Comparison of ENCODE assay signal across 10 cellular contexts in genomic region chr3:98817546-98817945, GRCh38. TPM values are rescaled to one million over a fixed set of nuclear protein-coding genes. Genes with fewer than 3 reads are reported as not detected.
DNase-seq lines count a peak whose midpoint lies in the region; ATAC-seq and TF ChIP-seq lines count a peak whose summit lies in the region.
"Had no signal": no experiment of that assay in that cellular context is flagged by ENCODE, and none has a peak within 500 bp of the region (broad histone marks: within the 10 kb centered on the region; RNA-seq: fewer than 3 reads in every experiment).

No MANE protein-coding gene starts in this region.

- in situ Hi-C loops in KBM-7 (cut with MboI; ENCODE audit: low pct_unique_long_range_greater_than_20kb, low sequenced_read_pairs) = loop anchor here (25.0 kb wide), 3 partner anchors 170 to 480 kb away; no protein-coding TSS in a partner anchor

- H4K20me1 ChIP-seq in PC-9 (ENCODE audit: insufficient read depth) = no peaks in the 10 kb centered on the region

- no peak overlapping the region for H2AFZ ChIP-seq in PC-9

- peaks cover 47% of the 10 kb centered on the region for H3F3A ChIP-seq in PC-9 (ENCODE audit: insufficient read depth, low read depth)

- no peaks in the 10 kb centered on the region for H3K4me1 Mint-ChIP-seq in effector memory CD8-positive, alpha-beta T cell (ENCODE audit: low read depth in 2 of 2)
- H3K4me1 Mint-ChIP-seq: CD8-positive, alpha-beta memory T cell had no signal

- H3K79me2 ChIP-seq in PC-9 (ENCODE audit: low read depth) = no peaks in the 10 kb centered on the region

- peaks cover 35% of the 10 kb centered on the region for H3K36me3 ChIP-seq in PC-9 (ENCODE audit: low read depth)

- TF ChIP-seq CTCF in PC-9 (conservative IDR thresholded peaks at IDR 0.05) = peak; percentile 95

- H3K27me3 ChIP-seq in PC-9 (ENCODE audit: insufficient read depth, low read depth) = no peaks in the 10 kb centered on the region

- peaks cover 0 to 6% of the 10 kb centered on the region in 2 donors for H3K27me3 Mint-ChIP-seq in effector memory CD8-positive, alpha-beta T cell
- H3K27me3 Mint-ChIP-seq: dendritic cell treated with granulocyte-macrophage colony-stimulating factor and Interleukin-4, amounts not matched to agents 40 ng/mL and 50 ng/mL, for 4 days had no signal

- H3K9me2 ChIP-seq in PC-9 (ENCODE audit: insufficient read depth) = no peaks in the 10 kb centered on the region

- H3K4me3 Mint-ChIP-seq in effector memory CD8-positive, alpha-beta T cell = no peak overlapping the region
- H3K4me3 Mint-ChIP-seq: CD8-positive, alpha-beta memory T cell; dendritic cell treated with granulocyte-macrophage colony-stimulating factor and Interleukin-4, amounts not matched to agents 40 ng/mL and 50 ng/mL, for 4 days had no signal

- H3K27ac ChIP-seq in PC-9 = peak overlapping the region; percentile 2; the same call in 1 of the 2 replicates

- intact Hi-C loops in PC-9 (cut with micrococcal nuclease; ENCODE audit: unreplicated experiment) = loop anchor here (1.0 to 2.0 kb wide), 4 partner anchors 167 to 935 kb away; no protein-coding TSS in a partner anchor

- H3K27ac Mint-ChIP-seq in effector memory CD8-positive, alpha-beta T cell = no peak overlapping the region
- H3K27ac Mint-ChIP-seq: CD8-positive, alpha-beta memory T cell; dendritic cell treated with granulocyte-macrophage colony-stimulating factor and Interleukin-4, amounts not matched to agents 40 ng/mL and 50 ng/mL, for 4 days had no signal

- POLR2A ChIA-PET in PC-9 (lab: Charles Lee; ENCODE audit: unreplicated experiment) = no interaction called here

- DNase-seq in NCI-H510A treated with DMSO at 0.1 percent for 48 hours (lab: John Stamatoyannopoulos, UW) (peak; percentile 48), NCI-H510A (lab: John Stamatoyannopoulos, UW) (no peak), KBM-7 (peak; percentile 79), PC-9 (peak in 1 of 2 experiments; percentile 64), middle frontal gyrus (ENCODE audit: extremely low spot score, low spot score) (peak; percentile 60)
- DNase-seq in effector memory CD8-positive, alpha-beta T cell = no peak
- DNase-seq in stimulated activated CD4-positive, alpha-beta T cell treated with anti-CD3 and anti-CD28 coated beads, Interleukin-15, amount 100 ng/mL, for 24 hours = no peak

- no TSS peak for BruUV-seq in PC-9 (replicated peaks; lab: Mats Ljungman, UMichigan)

- H3K4me2 ChIP-seq in PC-9 = no peak overlapping the region

- H3K4me3 ChIP-seq in PC-9 = no peak overlapping the region

- H3K9me3 ChIP-seq in PC-9 (ENCODE audit: insufficient read depth, low read depth) = no peaks in the 10 kb centered on the region

- CTCF ChIA-PET in PC-9 (lab: Charles Lee) = interaction anchor here (0.5 to 2.1 kb wide), 9 partner anchors 84 to 1006 kb away, joined by 3 to 23 read pairs (median 4); partner anchors contain the start of gene DCBLD2

- peaks cover 24% of the 10 kb centered on the region for H3K4me1 ChIP-seq in PC-9 (replicated peaks; ENCODE audit: insufficient read depth)

- ATAC-seq in GM21737 (IDR thresholded peaks at IDR 0.05; ENCODE audit: unreplicated experiment) = peak; percentile 73
- ATAC-seq in effector memory CD8-positive, alpha-beta T cell (replicated peaks) = peak; percentile 63

- H3K36me3 Mint-ChIP-seq in effector memory CD8-positive, alpha-beta T cell (ENCODE audit: insufficient read depth) = no peaks in the 10 kb centered on the region

- H3K9me3 Mint-ChIP-seq in effector memory CD8-positive, alpha-beta T cell = no peaks in the 10 kb centered on the region
- H3K9me3 Mint-ChIP-seq: CD8-positive, alpha-beta memory T cell; dendritic cell treated with granulocyte-macrophage colony-stimulating factor and Interleukin-4, amounts not matched to agents 40 ng/mL and 50 ng/mL, for 4 days had no signal

RNA-seq across cellular contexts. Expression of gene ST3GAL6, which starts 54.4 kb away (rescaled TPM):
- total RNA-seq in PC-9 (2021) = 5.4 and 6.6 TPM in 2 replicates

Comparison
In these comparisons a context has a peak if more than half of its experiments do, and no peak if none do; other contexts are left out.
1. DNase-seq: peak in NCI-H510A treated with DMSO at 0.1 percent for 48 hours (single experiment), KBM-7 (single experiment) and middle frontal gyrus (single experiment); none in NCI-H510A (single experiment), effector memory CD8-positive, alpha-beta T cell (0 of 3) and stimulated activated CD4-positive, alpha-beta T cell treated with anti-CD3 and anti-CD28 coated beads, Interleukin-15, amount 100 ng/mL, for 24 hours (single experiment).